8 cellular contexts compared by ENCODE assay signal in genomic region chr4:156971168-156971601, GRCh38.
DNase-seq lines count a peak whose midpoint lies in the region; ATAC-seq and TF ChIP-seq lines count a peak whose summit lies in the region.

No MANE protein-coding gene starts in this region.

- H3K27ac ChIP-seq in layer of hippocampus (ENCODE audit: low read depth, low read length) (peak overlapping the region; percentile 67), substantia nigra (ENCODE audit: low read depth, low read length, poor library complexity, severe bottlenecking) (peak overlapping the region; percentile 44)

- in situ Hi-C loops in astrocyte of the spinal cord (cut with HindIII; ENCODE audit: low sequenced_read_pairs) = no loop called here

- peak; percentile 3 for DNase-seq in stimulated activated CD4-positive, alpha-beta T cell treated with anti-CD3 and anti-CD28 coated beads, Interleukin-15, amount 100 ng/mL, for 24 hours
- no peak for DNase-seq in stimulated activated CD4-positive, alpha-beta T cell treated with anti-CD3 and anti-CD28 coated beads, Interleukin-4, amount 100 ng/mL, for 24 hours
- DNase-seq in astrocyte of the spinal cord (ENCODE audit: low read depth, low spot score) (no peak), substantia nigra (lab: John Stamatoyannopoulos, UW) (peak in 23 of 49 donors; percentile 1 to 66 (median 39)), SKM-1 treated with dmso at 0.1 percent for 144 hours (lab: John Stamatoyannopoulos, UW; ENCODE audit: unreplicated experiment) (no peak), OCI-M1 (lab: John Stamatoyannopoulos, UW) (no peak)

- ATAC-seq in GM18517 (IDR thresholded peaks at IDR 0.05; ENCODE audit: unreplicated experiment) = no peak

- H3K4me3 ChIP-seq in astrocyte of the spinal cord (ENCODE audit: low read depth, low read length) = peak overlapping the region; percentile 60

- TF ChIP-seq CTCF in astrocyte of the spinal cord (IDR thresholded peaks at IDR 0.05; ENCODE audit: low read depth, low read length) = no peak

- no peaks in the 10 kb centered on the region for H3K27me3 ChIP-seq in layer of hippocampus (ENCODE audit: control insufficient read depth, insufficient read depth, low read length)
